8 cellular contexts compared by ENCODE assay signal in the genomic region with DNA sequence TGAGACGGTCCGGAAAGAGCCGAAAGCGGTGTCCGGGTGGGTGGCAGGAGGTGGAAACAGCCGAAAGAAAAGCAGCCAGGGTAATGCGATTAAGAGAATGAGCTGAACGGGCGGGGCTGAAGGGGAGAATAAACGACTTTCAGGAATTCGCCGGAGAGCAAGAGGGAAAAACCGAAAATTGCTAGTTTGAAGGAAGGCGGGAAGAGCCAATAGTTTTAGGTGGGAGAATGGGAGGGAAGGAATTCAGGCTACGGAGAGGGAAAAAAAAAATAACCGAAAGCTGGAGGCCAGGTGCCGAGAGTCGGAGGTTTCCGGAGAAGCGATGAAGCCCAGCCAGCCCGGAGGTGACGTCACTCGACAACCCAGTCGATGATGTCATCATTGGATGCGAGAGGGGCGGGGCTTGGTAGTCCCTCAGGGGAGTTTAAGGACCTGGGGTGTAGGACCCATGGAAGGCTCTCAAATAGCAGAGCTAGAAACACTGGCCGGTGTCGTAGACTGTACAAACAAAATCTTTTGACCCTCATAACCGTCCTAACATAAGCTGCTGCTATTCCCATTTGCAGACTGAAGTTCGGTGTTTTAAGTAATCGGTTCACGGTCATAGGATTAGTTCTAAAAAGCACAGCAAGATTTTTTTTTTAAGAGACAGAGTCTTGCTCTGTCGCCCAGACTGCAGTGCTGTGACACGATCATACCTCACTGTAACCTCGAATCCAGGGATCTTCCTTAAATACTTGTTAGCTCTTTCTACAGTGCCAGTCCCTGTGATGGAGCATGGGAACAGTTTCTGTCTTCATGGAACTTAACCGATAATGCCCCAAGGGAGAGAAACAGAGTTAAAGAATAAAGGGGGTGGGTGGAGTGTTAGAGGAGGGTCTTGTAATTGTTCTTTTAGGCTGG. TPM values are rescaled to one million over a fixed set of nuclear protein-coding genes. Genes with fewer than 3 reads are reported as not detected.
DNase-seq lines count a peak whose midpoint lies in the region; ATAC-seq and TF ChIP-seq lines count a peak whose summit lies in the region.

A gene (minus strand): TSS at position 331 of the 903 bp plus-strand sequence. CDS start 1,192 bp downstream, outside the sequence.

- peak within 1 kb of the TSS; percentile 62 to 86 (median 74) for H3K4me3 ChIP-seq in upper lobe of left lung

- peak within 1 kb of the TSS; percentile 98 to 100 (median 100) for H3K27ac ChIP-seq in upper lobe of left lung

- no peak for TF ChIP-seq EP300 in upper lobe of left lung (IDR thresholded peaks at IDR 0.05)

- peak; percentile 63 for ATAC-seq in left cardiac atrium
- peak; percentile 73 to 86 for ATAC-seq in upper lobe of left lung (ENCODE audit: low FRiP score in 2 of 2)

- peak within 1 kb of the TSS; percentile 100 for H3K27ac Mint-ChIP-seq in HFFc6

- H3K9me3 ChIP-seq in upper lobe of left lung, result no peaks in the 10 kb centered on the region

- peak; percentile 85 for DNase-seq in DMS53 treated with DMSO at 0.1 percent for 48 hours (lab: John Stamatoyannopoulos, UW; ENCODE audit: unreplicated experiment)
- DNase-seq in HFFc6, result peak; percentile 84
- DNase-seq in NCI-H1930 (lab: John Stamatoyannopoulos, UW), result peak; percentile 93 to 95
- DNase-seq in T-helper 2 cell, result peak; percentile 81 to 94 (median 92)
- DNase-seq in amygdala (lab: John Stamatoyannopoulos, UW), result peak; percentile 25 to 93 (median 80)
- peak; percentile 95 for DNase-seq in left cardiac atrium
- peak; percentile 98 for DNase-seq in posterior vena cava (ENCODE audit: low spot score)
- peak in 1 of 2 donors; percentile 96 for DNase-seq in upper lobe of left lung

- no peaks in the 10 kb centered on the region for H3K27me3 ChIP-seq in upper lobe of left lung

- H3K36me3 ChIP-seq in upper lobe of left lung, result no peaks in the 10 kb centered on the region

- H3K9me3 Mint-ChIP-seq in HFFc6, result no peaks in the 10 kb centered on the region

- WGBS in upper lobe of left lung, 2 donors, result 5% methylated on average over 36 of the region's 36 CpGs

- peak in 2 of 4 donors; percentile 50 to 51 for TF ChIP-seq POLR2A in upper lobe of left lung (IDR thresholded peaks at IDR 0.05)

- H3K27me3 Mint-ChIP-seq in HFFc6 (ENCODE audit: insufficient read depth), result peaks cover 3% of the 10 kb centered on the region

- intact Hi-C loops in left cardiac atrium (cut with DNase I) (no loop called here), posterior vena cava (cut with DNase I) (no loop called here)

- peaks cover 31% of the 10 kb centered on the region for H3K4me1 Mint-ChIP-seq in HFFc6 (ENCODE audit: low read depth)

- H3K4me1 ChIP-seq in upper lobe of left lung, result peaks cover 14 to 25% (median 19%) of the 10 kb centered on the region in 4 donors

- peaks cover 23% of the 10 kb centered on the region for H3K36me3 Mint-ChIP-seq in HFFc6 (ENCODE audit: low read depth)

- H3K4me3 Mint-ChIP-seq in HFFc6, result peak within 1 kb of the TSS; percentile 98

- TF ChIP-seq CTCF in HFFc6 (IDR thresholded peaks at IDR 0.05), result no peak
- TF ChIP-seq CTCF in upper lobe of left lung (IDR thresholded peaks at IDR 0.05), result peak in 1 of 6 experiments; percentile 5

RNA-seq across cellular contexts. Expression of the gene that starts here (rescaled TPM):
- total RNA-seq in HFFc6 (2021; fragmentation: NEBNext Ultra II Directional; extraction: Animal tissue kit (Norgen Biotek cat#: 25700)), result 10 to 100 TPM; 43.9 to 66.1 (median 55.2) TPM
- total RNA-seq in left cardiac atrium (10 to 100 TPM; 24.2 to 26.3 TPM), posterior vena cava (10 to 100 TPM; 33.6 to 39.5 TPM), upper lobe of left lung (10 to 100 TPM; 28.6 to 57.6 (median 44.1) TPM)
